In the genomic region with DNA sequence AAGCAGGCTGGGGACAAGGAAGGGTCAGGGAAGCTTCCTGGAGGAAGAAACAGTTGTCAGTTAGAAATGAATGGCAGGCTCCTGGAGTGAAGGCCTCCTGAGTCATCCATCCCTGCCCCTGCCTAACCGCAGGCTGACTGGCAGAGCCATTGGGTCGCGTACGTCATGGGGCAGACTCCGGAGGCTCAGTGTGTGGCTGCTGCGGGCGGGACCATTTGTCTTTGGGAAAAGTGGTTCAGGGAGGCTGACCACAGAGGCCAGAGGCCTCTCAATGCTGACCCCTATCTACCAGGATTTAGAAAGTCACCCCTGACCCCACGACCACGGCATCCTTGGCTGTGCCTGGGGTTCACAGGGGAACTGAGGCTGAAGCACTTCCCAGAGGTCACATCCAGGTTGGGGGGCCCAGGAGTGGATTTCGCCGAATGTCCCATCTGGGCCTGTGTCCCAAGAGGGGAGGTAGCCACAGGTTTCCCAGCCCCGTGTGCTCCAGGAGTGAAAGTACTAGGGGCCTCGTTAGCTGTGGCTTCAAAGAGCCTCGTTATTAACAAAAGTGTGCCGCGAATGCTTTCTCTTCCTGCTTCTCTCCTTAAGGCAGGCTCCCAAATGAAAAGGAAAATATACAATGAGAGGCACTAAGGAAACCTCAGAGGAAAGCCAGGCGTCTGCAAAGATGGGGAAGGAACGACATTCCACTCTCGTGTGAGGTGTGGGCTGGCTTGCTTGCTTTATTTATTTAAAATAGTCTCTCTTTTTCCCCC, we compare ENCODE assay signal across 9 cellular contexts. TPM values are rescaled to one million over a fixed set of nuclear protein-coding genes. Genes with fewer than 3 reads are reported as not detected.
A peak's percentile ranks its signal among the peaks of the same experiment; 100 is the strongest.
DNase-seq lines count a peak whose midpoint lies in the region; ATAC-seq and TF ChIP-seq lines count a peak whose summit lies in the region.
"Had no signal": no experiment of that assay in that cellular context is flagged by ENCODE, and none has a peak within 500 bp of the region (broad histone marks: within the 10 kb centered on the region; RNA-seq: fewer than 3 reads in every experiment).

No MANE protein-coding gene starts in this region.

- H3K9me3 ChIP-seq in SK-N-MC (ENCODE audit: low read depth, low read length) (no peaks in the 10 kb centered on the region), Karpas-422 (ENCODE audit: low read length) (no peaks in the 10 kb centered on the region)
- H3K9me3 ChIP-seq in CD8-positive, alpha-beta memory T cell (ENCODE audit: low read length), result no peaks in the 10 kb centered on the region

- H3K27me3 ChIP-seq in foreskin keratinocyte, result peaks cover 36% of the 10 kb centered on the region
- no peaks in the 10 kb centered on the region for H3K27me3 ChIP-seq in Karpas-422 (ENCODE audit: low read length)
- H3K27me3 ChIP-seq in CD8-positive, alpha-beta memory T cell (ENCODE audit: insufficient read depth, low read length, poor library complexity, severe bottlenecking), result no peaks in the 10 kb centered on the region

- H4K20me1 ChIP-seq in Karpas-422 (ENCODE audit: insufficient read depth, low read depth, low read length), result no peaks in the 10 kb centered on the region

- CTCF ChIA-PET in CD8-positive, alpha-beta memory T cell (lab: Charles Lee), result no interaction called here

- peaks cover 0 to 1% of the 10 kb centered on the region in 2 donors for H3K27me3 Mint-ChIP-seq in CD8-positive, alpha-beta memory T cell
- H3K27me3 Mint-ChIP-seq in T-helper 2 cell treated with Interferon-gamma antibody and Interleukin-4, amounts not matched to agents 5 μg/mL and 100 μg/mL, for 36 hours (ENCODE audit: low read depth), result no peaks in the 10 kb centered on the region
- H3K27me3 Mint-ChIP-seq: central memory CD8-positive, alpha-beta T cell had no signal

- peak; percentile 11 for DNase-seq in HFF-Myc (ENCODE audit: extremely low read depth, low read depth)
- DNase-seq in SK-N-MC (ENCODE audit: low read depth, low spot score), result no peak
- peak; percentile 24 to 62 for DNase-seq in foreskin keratinocyte
- peak in 5 of 49 donors; percentile 21 to 48 (median 40) for DNase-seq in substantia nigra (lab: John Stamatoyannopoulos, UW)
- no peak for DNase-seq in Karpas-422
- DNase-seq in CD8-positive, alpha-beta memory T cell, result no peak
- no peak for DNase-seq in T-helper 2 cell treated with Interferon-gamma antibody and Interleukin-4, amounts not matched to agents 5 μg/mL and 100 μg/mL, for 36 hours (ENCODE audit: low spot score)
- DNase-seq: NCI-H82 had no signal

- no peak overlapping the region for H2AFZ ChIP-seq in Karpas-422 (ENCODE audit: low read length)

- H3K36me3 ChIP-seq in SK-N-MC (ENCODE audit: insufficient read depth, low read length), result no peaks in the 10 kb centered on the region
- H3K36me3 ChIP-seq in Karpas-422 (ENCODE audit: insufficient read depth, low read length), result no peaks in the 10 kb centered on the region
- no peaks in the 10 kb centered on the region for H3K36me3 ChIP-seq in CD8-positive, alpha-beta memory T cell (ENCODE audit: insufficient read depth, low read length)

- H3K27ac ChIP-seq in SK-N-MC (peak overlapping the region; percentile 96), foreskin keratinocyte (no peak overlapping the region), substantia nigra (ENCODE audit: low read depth, low read length, poor library complexity, severe bottlenecking) (peak overlapping the region; percentile 77), Karpas-422 (ENCODE audit: low read length) (no peak overlapping the region)
- no peak overlapping the region for H3K27ac ChIP-seq in CD8-positive, alpha-beta memory T cell (ENCODE audit: low read depth, low read length)

- H3K27ac Mint-ChIP-seq in CD8-positive, alpha-beta memory T cell, result peak overlapping the region in 1 of 8 donors; percentile 14
- no peak overlapping the region for H3K27ac Mint-ChIP-seq in T-helper 2 cell treated with Interferon-gamma antibody and Interleukin-4, amounts not matched to agents 5 μg/mL and 100 μg/mL, for 36 hours

- H3K9ac ChIP-seq in SK-N-MC (ENCODE audit: insufficient read length), result peak overlapping the region; percentile 31
- no peak overlapping the region for H3K9ac ChIP-seq in Karpas-422 (ENCODE audit: low read length)

- H3K9me2 ChIP-seq in Karpas-422 (replicated peaks; ENCODE audit: insufficient read depth, low read length), result no peaks in the 10 kb centered on the region

- no peaks in the 10 kb centered on the region for H3K36me3 Mint-ChIP-seq in CD8-positive, alpha-beta memory T cell
- H3K36me3 Mint-ChIP-seq in T-helper 2 cell treated with Interferon-gamma antibody and Interleukin-4, amounts not matched to agents 5 μg/mL and 100 μg/mL, for 36 hours (ENCODE audit: low read depth), result no peaks in the 10 kb centered on the region

- H3K79me2 ChIP-seq in Karpas-422 (ENCODE audit: low read length), result no peaks in the 10 kb centered on the region

- no peaks in the 10 kb centered on the region for H3K4me1 ChIP-seq in foreskin keratinocyte
- 0 out of 2 replicates have a peak, but pooled peaks cover 3% of the 10 kb centered on the region for H3K4me1 ChIP-seq in Karpas-422 (ENCODE audit: low read length)
- no peaks in the 10 kb centered on the region for H3K4me1 ChIP-seq in CD8-positive, alpha-beta memory T cell (ENCODE audit: insufficient read depth, low read length)

- H3K4me2 ChIP-seq in Karpas-422 (ENCODE audit: low read depth, low read length, poor library complexity, severe bottlenecking), result no peak overlapping the region

- TF ChIP-seq CTCF in HFF-Myc (IDR thresholded peaks at IDR 0.05; ENCODE audit: low read depth, low read length, missing control alignments) (no peak), foreskin keratinocyte (conservative IDR thresholded peaks at IDR 0.05) (no peak)

- H3K4me3 Mint-ChIP-seq in CD8-positive, alpha-beta memory T cell, result no peak overlapping the region
- no peak overlapping the region for H3K4me3 Mint-ChIP-seq in T-helper 2 cell treated with Interferon-gamma antibody and Interleukin-4, amounts not matched to agents 5 μg/mL and 100 μg/mL, for 36 hours
- H3K4me3 Mint-ChIP-seq: central memory CD8-positive, alpha-beta T cell had no signal

- H3K4me1 Mint-ChIP-seq in CD8-positive, alpha-beta memory T cell, result no peaks in the 10 kb centered on the region
- H3K4me1 Mint-ChIP-seq in T-helper 2 cell treated with Interferon-gamma antibody and Interleukin-4, amounts not matched to agents 5 μg/mL and 100 μg/mL, for 36 hours (ENCODE audit: low read depth), result peaks cover 3% of the 10 kb centered on the region
- H3K4me1 Mint-ChIP-seq: central memory CD8-positive, alpha-beta T cell had no signal

- H3K4me3 ChIP-seq in HFF-Myc (replicated peaks; ENCODE audit: low read depth, low read length) (no peak overlapping the region), SK-N-MC (peak overlapping the region; percentile 51; the same call in 1 of the 2 replicates), Karpas-422 (ENCODE audit: low read length) (no peak overlapping the region)
- no peak overlapping the region for H3K4me3 ChIP-seq in CD8-positive, alpha-beta memory T cell (ENCODE audit: low read length)

- H3K9me3 Mint-ChIP-seq in CD8-positive, alpha-beta memory T cell, result no peaks in the 10 kb centered on the region
- no peaks in the 10 kb centered on the region for H3K9me3 Mint-ChIP-seq in T-helper 2 cell treated with Interferon-gamma antibody and Interleukin-4, amounts not matched to agents 5 μg/mL and 100 μg/mL, for 36 hours
- H3K9me3 Mint-ChIP-seq: central memory CD8-positive, alpha-beta T cell had no signal

- POLR2A ChIA-PET in CD8-positive, alpha-beta memory T cell (lab: Charles Lee), result no interaction called here

- ATAC-seq in foreskin keratinocyte, result peak; percentile 85

RNA-seq across cellular contexts. Expression of a gene that starts 58.9 kb away (rescaled TPM):
- total RNA-seq in foreskin keratinocyte, result not detected in 2 replicates
- polyA plus RNA-seq in foreskin keratinocyte, result not detected in 2 replicates
- not detected in 2 replicates for total RNA-seq in Karpas-422 (2014; rRNA removed; shearing (Covaris generic); ENCODE audit: low replicate concordance)
- total RNA-seq in CD8-positive, alpha-beta memory T cell, result not detected
- not detected for polyA plus RNA-seq in CD8-positive, alpha-beta memory T cell

Comparison
In these comparisons a context has a peak if more than half of its experiments do, and no peak if none do; other contexts are left out.
1. DNase-seq: peak in HFF-Myc (single experiment) and foreskin keratinocyte (2 of 2); none in SK-N-MC (single experiment), Karpas-422 (single experiment), CD8-positive, alpha-beta memory T cell (0 of 5) and T-helper 2 cell treated with Interferon-gamma antibody and Interleukin-4, amounts not matched to agents 5 μg/mL and 100 μg/mL, for 36 hours (single experiment).
2. H3K27ac ChIP-seq: peak in SK-N-MC (single experiment) and substantia nigra (single experiment); none in foreskin keratinocyte (single experiment), Karpas-422 (single experiment) and CD8-positive, alpha-beta memory T cell (single experiment).